In the genomic region with DNA sequence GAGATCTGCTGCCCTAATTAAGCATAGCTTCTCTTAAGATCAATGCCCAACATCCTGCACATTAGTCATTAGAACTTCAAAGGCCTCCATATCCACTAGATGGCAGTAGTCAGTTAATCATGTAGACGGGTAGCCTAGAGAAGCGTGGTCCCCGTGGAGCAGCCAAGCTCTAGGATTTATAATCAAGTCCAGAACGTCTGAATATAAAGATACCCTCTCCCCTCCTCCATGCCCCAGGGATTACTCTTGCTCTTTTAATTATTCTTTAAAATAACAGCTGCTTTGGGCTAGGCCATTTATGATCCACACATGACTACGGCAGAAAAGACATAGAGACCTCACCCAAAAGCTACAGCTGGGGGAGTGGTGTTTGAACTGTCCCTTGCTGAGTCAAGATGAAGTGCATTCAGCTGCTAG, we compare ENCODE assay signal across 7 cellular contexts.
DNase-seq lines count a peak whose midpoint lies in the region; ATAC-seq and TF ChIP-seq lines count a peak whose summit lies in the region.

No MANE protein-coding gene starts in this region.

- peak; percentile 90 for DNase-seq in NCI-H446 treated with DMSO at 0.1 percent for 48 hours (lab: John Stamatoyannopoulos, UW)
- DNase-seq in activated CD4-positive, alpha-beta T cell treated with anti-CD3 and anti-CD28 coated beads, Interleukin-2, amount 10 ng/mL, durations not matched to agents 7 days and 5 days, result peak; percentile 62
- DNase-seq in effector CD4-positive, alpha-beta T cell, result peak; percentile 18
- DNase-seq in medulla oblongata (ENCODE audit: extremely low spot score), result peak; percentile 95

- H3K27ac Mint-ChIP-seq in activated CD4-positive, alpha-beta T cell treated with anti-CD3 and anti-CD28 coated beads, Interleukin-2, amount 10 ng/mL, durations not matched to agents 7 days and 5 days, result no peak overlapping the region
- H3K27ac Mint-ChIP-seq in stimulated activated memory B cell treated with anti-CD40 and anti-IgM and Interleukin-4, amounts not matched to agents 10 μg/mL and 1 μg/mL and 100 μg/mL, for 72 hours, result no peak overlapping the region

- no peaks in the 10 kb centered on the region for H3K27me3 Mint-ChIP-seq in activated CD4-positive, alpha-beta T cell treated with anti-CD3 and anti-CD28 coated beads, Interleukin-2, amount 10 ng/mL, durations not matched to agents 7 days and 5 days
- H3K27me3 Mint-ChIP-seq in stimulated activated memory B cell treated with anti-CD40 and anti-IgM and Interleukin-4, amounts not matched to agents 10 μg/mL and 1 μg/mL and 100 μg/mL, for 72 hours, result peaks cover 11% of the 10 kb centered on the region

- POLR2A ChIA-PET in activated CD4-positive, alpha-beta T cell treated with anti-CD3 and anti-CD28 coated beads, Interleukin-2, amount 10 ng/mL, durations not matched to agents 7 days and 5 days (lab: Charles Lee), result interaction anchor here (0.6 kb wide), 1 partner anchor 697 kb away, joined by 3 read pairs; no protein-coding TSS in a partner anchor

- CTCF ChIA-PET in activated CD4-positive, alpha-beta T cell treated with anti-CD3 and anti-CD28 coated beads, Interleukin-2, amount 10 ng/mL, durations not matched to agents 7 days and 5 days (lab: Charles Lee), result interaction anchor here (0.8 to 3.3 kb wide), 6 partner anchors 9 to 701 kb away, joined by 3 to 17 read pairs (median 4); no protein-coding TSS in a partner anchor

- peak; percentile 40 for ATAC-seq in HG03378 (IDR thresholded peaks at IDR 0.05; ENCODE audit: unreplicated experiment)
- ATAC-seq in stimulated activated memory B cell treated with anti-CD40 and anti-IgM and Interleukin-4, amounts not matched to agents 10 μg/mL and 1 μg/mL and 100 μg/mL, for 72 hours, result peak; percentile 62

- no peaks in the 10 kb centered on the region for H3K36me3 Mint-ChIP-seq in activated CD4-positive, alpha-beta T cell treated with anti-CD3 and anti-CD28 coated beads, Interleukin-2, amount 10 ng/mL, durations not matched to agents 7 days and 5 days (ENCODE audit: low read depth)
- no peaks in the 10 kb centered on the region for H3K36me3 Mint-ChIP-seq in stimulated activated memory B cell treated with anti-CD40 and anti-IgM and Interleukin-4, amounts not matched to agents 10 μg/mL and 1 μg/mL and 100 μg/mL, for 72 hours

- H3K9me3 Mint-ChIP-seq in activated CD4-positive, alpha-beta T cell treated with anti-CD3 and anti-CD28 coated beads, Interleukin-2, amount 10 ng/mL, durations not matched to agents 7 days and 5 days, result no peaks in the 10 kb centered on the region
- no peaks in the 10 kb centered on the region for H3K9me3 Mint-ChIP-seq in stimulated activated memory B cell treated with anti-CD40 and anti-IgM and Interleukin-4, amounts not matched to agents 10 μg/mL and 1 μg/mL and 100 μg/mL, for 72 hours

- no peaks in the 10 kb centered on the region for H3K4me1 Mint-ChIP-seq in activated CD4-positive, alpha-beta T cell treated with anti-CD3 and anti-CD28 coated beads, Interleukin-2, amount 10 ng/mL, durations not matched to agents 7 days and 5 days
- H3K4me1 Mint-ChIP-seq in stimulated activated memory B cell treated with anti-CD40 and anti-IgM and Interleukin-4, amounts not matched to agents 10 μg/mL and 1 μg/mL and 100 μg/mL, for 72 hours, result peaks cover 6% of the 10 kb centered on the region

- peak; percentile 64 for TF ChIP-seq CTCF in GM12872 (IDR thresholded peaks at IDR 0.05; ENCODE audit: insufficient read depth, low read depth, low read length)

- H3K4me3 Mint-ChIP-seq in activated CD4-positive, alpha-beta T cell treated with anti-CD3 and anti-CD28 coated beads, Interleukin-2, amount 10 ng/mL, durations not matched to agents 7 days and 5 days, result no peak overlapping the region
- no peak overlapping the region for H3K4me3 Mint-ChIP-seq in stimulated activated memory B cell treated with anti-CD40 and anti-IgM and Interleukin-4, amounts not matched to agents 10 μg/mL and 1 μg/mL and 100 μg/mL, for 72 hours

Comparison
In these comparisons a context has a peak if more than half of its experiments do, and no peak if none do; other contexts are left out.
1. Peak in every context shown above with its lines: DNase-seq and ATAC-seq.
2. DNase-seq: peak in every context shown above with its lines; median percentile 95 in medulla oblongata; 90 in NCI-H446 treated with DMSO at 0.1 percent for 48 hours; 62 in activated CD4-positive, alpha-beta T cell treated with anti-CD3 and anti-CD28 coated beads, Interleukin-2, amount 10 ng/mL, durations not matched to agents 7 days and 5 days; 18 in effector CD4-positive, alpha-beta T cell.